Comparison of ENCODE assay signal across 10 cellular contexts in the genomic region with DNA sequence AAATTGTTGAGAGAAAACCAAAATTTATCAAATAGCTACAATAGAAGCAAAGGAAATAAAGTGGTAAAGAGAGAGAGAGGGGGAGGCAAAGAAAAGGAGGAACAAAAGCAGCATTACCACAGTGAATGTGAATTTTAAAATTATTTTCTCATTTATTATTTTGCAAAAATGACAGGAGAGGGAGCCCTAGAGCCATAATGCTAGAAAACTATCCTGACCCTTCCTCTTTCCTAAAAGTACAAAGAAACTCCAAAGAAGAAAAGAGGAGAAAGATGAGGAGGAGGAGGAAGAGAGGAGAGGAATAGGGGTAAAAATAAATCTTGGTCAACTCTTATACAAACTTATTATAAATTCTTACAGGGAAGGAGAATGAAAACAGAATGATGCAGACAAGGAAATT.
A peak's percentile ranks its signal among the peaks of the same experiment; 100 is the strongest.
DNase-seq lines count a peak whose midpoint lies in the region; ATAC-seq and TF ChIP-seq lines count a peak whose summit lies in the region.
"Had no signal": no experiment of that assay in that cellular context is flagged by ENCODE, and none has a peak within 500 bp of the region (broad histone marks: within the 10 kb centered on the region; RNA-seq: fewer than 3 reads in every experiment).

No MANE protein-coding gene starts in this region.

- CTCF ChIA-PET in IMR-90 (lab: Yijun Ruan, JAX): no interaction called here

- no peak overlapping the region for H2BK5ac ChIP-seq in IMR-90 (ENCODE audit: low read depth, low read length, poor library complexity, severe bottlenecking)

- H4K8ac ChIP-seq in IMR-90 (ENCODE audit: low read depth in 2 of 2, low read length in 2 of 2): no peak overlapping the region

- H4K5ac ChIP-seq in IMR-90 (ENCODE audit: low read depth, low read length): no peak overlapping the region

- dilution Hi-C loops in IMR-90 (cut with HindIII; ENCODE audit: low sequenced_read_pairs, unreplicated experiment): no loop called here

- H2BK15ac ChIP-seq in IMR-90 (ENCODE audit: low read depth, low read length): no peak overlapping the region

- H3K4me3 ChIP-seq in IMR-90 (ENCODE audit: insufficient read depth, low read depth, low read length) (no peak overlapping the region), WERI-Rb-1 (ENCODE audit: low read depth, low read length) (no peak overlapping the region)

- no peaks in the 10 kb centered on the region for H3K79me1 ChIP-seq in IMR-90 (ENCODE audit: low read depth in 1 of 2, low read length in 2 of 2)

- TF ChIP-seq RAD21 in IMR-90 (IDR thresholded peaks at IDR 0.05; ENCODE audit: low read length): peak; percentile 45

- intact Hi-C loops in IMR-90 (cut with micrococcal nuclease): loop anchor here (2.0 to 5.0 kb wide), 2 partner anchors 1074 to 1301 kb away; no protein-coding TSS in a partner anchor

- no peak overlapping the region for H2AK9ac ChIP-seq in IMR-90 (replicated peaks; ENCODE audit: low read depth, low read length, poor library complexity)

- no peak overlapping the region for H2BK120ac ChIP-seq in IMR-90 (ENCODE audit: low read depth, low read length)

- ATAC-seq in IMR-90 (ENCODE audit: low read depth) (no peak), HG03354 (IDR thresholded peaks at IDR 0.05; ENCODE audit: poor library complexity, severe bottlenecking, unreplicated experiment) (no peak), HG03196 (IDR thresholded peaks at IDR 0.05; ENCODE audit: unreplicated experiment) (no peak)

- no peak overlapping the region for H4K91ac ChIP-seq in IMR-90 (ENCODE audit: insufficient read depth, low read depth, low read length)

- no peak overlapping the region for H3K27ac ChIP-seq in IMR-90 (ENCODE audit: insufficient read depth, low read length)
- H3K27ac ChIP-seq in WERI-Rb-1: no peak overlapping the region

- H3K4me2 ChIP-seq in IMR-90 (ENCODE audit: low read depth, low read length): no peak overlapping the region

- H2BK20ac ChIP-seq in IMR-90 (ENCODE audit: low read depth, low read length): no peak overlapping the region

- no peak overlapping the region for H3K56ac ChIP-seq in IMR-90 (ENCODE audit: extremely low read depth, insufficient read depth, low read length)

- in situ Hi-C loops in IMR-90 (cut with MboI; ENCODE audit: low sequenced_read_pairs): loop anchor here (25.0 kb wide), 1 partner anchor 1066 kb away; no protein-coding TSS in a partner anchor

- no peaks in the 10 kb centered on the region for H3K36me3 ChIP-seq in IMR-90 (ENCODE audit: control insufficient read depth, insufficient read depth, low read length)
- H3K36me3 ChIP-seq in WERI-Rb-1: no peaks in the 10 kb centered on the region

- H4K20me1 ChIP-seq in IMR-90 (ENCODE audit: insufficient read depth, low read length): no peaks in the 10 kb centered on the region

- H3K4me1 ChIP-seq in IMR-90 (ENCODE audit: control insufficient read depth, insufficient read depth, low read length): no peaks in the 10 kb centered on the region

- H3K14ac ChIP-seq in IMR-90 (replicated peaks; ENCODE audit: low read depth, low read length): no peak overlapping the region

- H3K27me3 ChIP-seq in IMR-90 (ENCODE audit: control insufficient read depth, insufficient read depth, low read length) (no peaks in the 10 kb centered on the region), WERI-Rb-1 (ENCODE audit: insufficient read depth, low read depth, severe bottlenecking) (no peaks in the 10 kb centered on the region)

- peaks cover 5% of the 10 kb centered on the region; the same call in 1 of the 2 replicates for H3K9me3 ChIP-seq in IMR-90 (ENCODE audit: control insufficient read depth, insufficient read depth, low read length)
- H3K9me3 ChIP-seq in WERI-Rb-1 (ENCODE audit: severe bottlenecking): no peaks in the 10 kb centered on the region

- H3K9ac ChIP-seq in IMR-90 (ENCODE audit: low read depth, low read length): no peak overlapping the region

- H3K4ac ChIP-seq in IMR-90 (ENCODE audit: low read depth, low read length): no peak overlapping the region

- no peak for TF ChIP-seq POLR2A in IMR-90 (IDR thresholded peaks at IDR 0.05; ENCODE audit: low read depth, low read length)

- H3K9me1 ChIP-seq in IMR-90 (ENCODE audit: insufficient read depth, low read length): no peaks in the 10 kb centered on the region

- peak; percentile 56 for DNase-seq in DMS53 (lab: John Stamatoyannopoulos, UW)
- no peak for DNase-seq in IMR-90
- no peak for DNase-seq in WERI-Rb-1
- peak; percentile 2 for DNase-seq in kidney tubule cell (ENCODE audit: low spot score)
- DNase-seq in dedifferentiated amniotic fluid mesenchymal stem cell (ENCODE audit: extremely low spot score): no peak
- DNase-seq in stimulated activated naive CD4-positive, alpha-beta T cell treated with Interleukin-2 at 50 U/mL for 16 hours (lab: John Stamatoyannopoulos, UW): no peak
- DNase-seq: activated B cell treated with CpG ODN at 0.5 μM for 24 hours, small intestine had no signal

- no peak overlapping the region for H3K18ac ChIP-seq in IMR-90 (ENCODE audit: low read depth, low read length)

- POLR2A ChIA-PET in IMR-90 (lab: Charles Lee; ENCODE audit: unreplicated experiment): no interaction called here

- peak; percentile 41 for TF ChIP-seq CTCF in IMR-90 (conservative IDR thresholded peaks at IDR 0.05; ENCODE audit: low read depth, low read length)
- TF ChIP-seq CTCF in WERI-Rb-1 (IDR thresholded peaks at IDR 0.05; ENCODE audit: low read depth, low read length): peak; percentile 12; the same call in 1 of the 2 replicates

- no TSS peak for BruUV-seq in IMR-90 (replicated peaks; lab: Mats Ljungman, UMichigan)

- H2AK5ac ChIP-seq in IMR-90 (ENCODE audit: low read depth, low read length): no peak overlapping the region

- no peak overlapping the region for H3K23ac ChIP-seq in IMR-90 (ENCODE audit: low read depth, low read length)

- no peak overlapping the region for H2AFZ ChIP-seq in IMR-90 (replicated peaks; ENCODE audit: low read length, poor library complexity)

TF ChIP-seq in IMR-90, 13 proteins besides CTCF, POLR2A, EP300 and RAD21:
- TF ChIP-seq FOS (IDR thresholded peaks at IDR 0.05; ENCODE audit: low read depth, low read length) (no peak), SMC3 (IDR thresholded peaks at IDR 0.05; ENCODE audit: low read depth, low read length) (peak; percentile 22; the same call in 1 of the 2 replicates)
TF ChIP-seq in IMR-90: peak in this region for 1.

Comparison
In these comparisons a context has a peak if more than half of its experiments do, and no peak if none do; other contexts are left out.
1. DNase-seq: peak in DMS53 (single experiment) and kidney tubule cell (single experiment); none in IMR-90 (single experiment), WERI-Rb-1 (single experiment), dedifferentiated amniotic fluid mesenchymal stem cell (single experiment) and stimulated activated naive CD4-positive, alpha-beta T cell treated with Interleukin-2 at 50 U/mL for 16 hours (single experiment).